9 cellular contexts compared by ENCODE assay signal in the genomic region with DNA sequence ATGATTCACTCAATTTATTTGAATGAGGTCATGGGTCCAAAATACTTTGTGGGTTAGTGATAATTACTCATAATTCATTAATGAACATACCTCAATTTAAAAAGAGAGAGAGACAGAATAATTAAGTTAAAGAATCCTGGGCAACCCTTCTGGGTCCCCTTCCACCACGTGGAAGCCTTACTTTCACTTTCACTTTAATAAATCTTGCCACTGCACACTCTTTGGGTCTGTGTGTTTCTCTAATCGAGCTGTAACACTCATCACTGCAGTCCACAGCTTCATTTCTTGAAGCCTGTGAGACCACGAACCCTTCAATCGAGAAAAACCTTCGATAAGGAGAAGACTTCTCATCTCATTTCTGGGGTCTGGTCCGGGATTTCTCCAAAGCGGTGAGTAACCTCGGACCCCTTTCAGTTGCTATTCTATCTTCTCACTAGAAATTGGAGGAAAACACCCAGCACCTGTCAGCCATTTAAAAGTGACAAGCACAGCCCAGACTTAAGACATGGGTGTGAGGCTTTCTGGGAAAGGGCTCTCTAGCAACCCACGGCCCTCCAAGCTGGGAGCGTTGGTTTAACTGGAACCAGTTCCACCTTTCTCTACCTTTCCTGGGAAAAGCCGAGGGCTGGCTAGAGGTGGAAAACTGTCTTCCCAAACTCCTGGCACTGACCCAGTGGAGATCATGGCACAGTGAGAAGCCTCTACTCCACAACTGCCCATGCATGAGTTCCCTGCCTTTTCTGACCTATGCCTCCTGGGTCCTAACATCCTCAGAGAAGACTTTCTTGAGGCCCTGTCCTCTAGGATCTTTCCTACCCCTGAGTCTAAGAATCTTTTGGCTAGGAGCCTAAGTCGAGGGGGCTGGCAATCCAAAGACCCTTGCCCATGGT.
DNase-seq lines count a peak whose midpoint lies in the region; ATAC-seq, FAIRE-seq and TF ChIP-seq lines count a peak whose summit lies in the region.
"Had no signal": no experiment of that assay in that cellular context is flagged by ENCODE, and none has a peak within 500 bp of the region (broad histone marks: within the 10 kb centered on the region; RNA-seq: fewer than 3 reads in every experiment).

No MANE protein-coding gene starts in this region.

- CTCF ChIA-PET in activated CD4-positive, alpha-beta memory T cell treated with anti-CD3 and anti-CD28 coated beads, Interleukin-2, amount 10 ng/mL, durations not matched to agents 7 days and 5 days (lab: Charles Lee) = no interaction called here

- H3K27ac ChIP-seq in kidney (ENCODE audit: low read depth in 2 of 2, low read length in 2 of 2) = peak overlapping the region in 1 of 2 donors; percentile 13
- H3K27ac ChIP-seq: heart right ventricle had no signal

- peaks cover 4 to 10% of the 10 kb centered on the region in 2 donors for H3K4me1 ChIP-seq in kidney (ENCODE audit: control insufficient read depth in 1 of 2, insufficient read depth in 1 of 2, low read depth in 1 of 2, low read length in 2 of 2)

- peaks cover 11% of the 10 kb centered on the region for H3K36me3 Mint-ChIP-seq in activated CD4-positive, alpha-beta memory T cell treated with anti-CD3 and anti-CD28 coated beads, Interleukin-2, amount 10 ng/mL, durations not matched to agents 7 days and 5 days (ENCODE audit: low read depth)

- POLR2A ChIA-PET in activated CD4-positive, alpha-beta memory T cell treated with anti-CD3 and anti-CD28 coated beads, Interleukin-2, amount 10 ng/mL, durations not matched to agents 7 days and 5 days (lab: Charles Lee) = interaction anchor here (1.0 kb wide), 1 partner anchor 46 kb away, joined by 3 read pairs; no protein-coding TSS in a partner anchor

- H3K27ac Mint-ChIP-seq in activated CD4-positive, alpha-beta memory T cell treated with anti-CD3 and anti-CD28 coated beads, Interleukin-2, amount 10 ng/mL, durations not matched to agents 7 days and 5 days = peak overlapping the region; percentile 65

- peak overlapping the region; percentile 39 to 61 for H3K4me3 ChIP-seq in kidney (ENCODE audit: low read length in 2 of 2)

- DNase-seq in A172 (ENCODE audit: low spot score) (peak; percentile 22), GM19239 (ENCODE audit: insufficient read length, low spot score) (no peak), kidney (no peak), NCI-H446 treated with DMSO at 0.1 percent for 48 hours (lab: John Stamatoyannopoulos, UW) (no peak), NCI-H524 (lab: John Stamatoyannopoulos, UW) (no peak)
- DNase-seq in activated CD4-positive, alpha-beta memory T cell treated with anti-CD3 and anti-CD28 coated beads, Interleukin-2, amount 10 ng/mL, durations not matched to agents 7 days and 5 days = no peak
- no peak for DNase-seq in activated CD4-positive, alpha-beta T cell treated with anti-CD3 and anti-CD28 coated beads for 48 hours
- DNase-seq: heart right ventricle had no signal

- no peaks in the 10 kb centered on the region for H3K36me3 ChIP-seq in kidney (ENCODE audit: control insufficient read depth in 1 of 2, insufficient read depth in 2 of 2, low read length in 2 of 2)
- H3K36me3 ChIP-seq: heart right ventricle had no signal

- no peak for TF ChIP-seq CTCF in kidney (IDR thresholded peaks at IDR 0.05; ENCODE audit: borderline replicate concordance, extremely low read depth, insufficient read depth)

- intact Hi-C loops in kidney (cut with DNase I) = no loop called here

- H3K4me3 Mint-ChIP-seq in activated CD4-positive, alpha-beta memory T cell treated with anti-CD3 and anti-CD28 coated beads, Interleukin-2, amount 10 ng/mL, durations not matched to agents 7 days and 5 days = peak overlapping the region; percentile 60

- H3K9me3 Mint-ChIP-seq in activated CD4-positive, alpha-beta memory T cell treated with anti-CD3 and anti-CD28 coated beads, Interleukin-2, amount 10 ng/mL, durations not matched to agents 7 days and 5 days = peaks cover 18% of the 10 kb centered on the region

- no peaks in the 10 kb centered on the region for H3K27me3 Mint-ChIP-seq in activated CD4-positive, alpha-beta memory T cell treated with anti-CD3 and anti-CD28 coated beads, Interleukin-2, amount 10 ng/mL, durations not matched to agents 7 days and 5 days

- ATAC-seq in HG02763 (IDR thresholded peaks at IDR 0.05; ENCODE audit: unreplicated experiment) = no peak
- ATAC-seq: heart right ventricle had no signal

- H3K9me3 ChIP-seq in kidney (ENCODE audit: control insufficient read depth in 1 of 2, low read length in 2 of 2) = no peaks in the 10 kb centered on the region

- peak overlapping the region in 1 of 2 donors; percentile 46 for H3K9ac ChIP-seq in kidney (ENCODE audit: low read length in 2 of 2)

- FAIRE-seq in GM19239 (lab: Jason Lieb, UNC) (peak; percentile 83), kidney (lab: Jason Lieb, UNC) (no peak)

- peaks cover 19% of the 10 kb centered on the region for H3K4me1 Mint-ChIP-seq in activated CD4-positive, alpha-beta memory T cell treated with anti-CD3 and anti-CD28 coated beads, Interleukin-2, amount 10 ng/mL, durations not matched to agents 7 days and 5 days
